Comparison of ENCODE assay signal across 11 cellular contexts in the genomic region with DNA sequence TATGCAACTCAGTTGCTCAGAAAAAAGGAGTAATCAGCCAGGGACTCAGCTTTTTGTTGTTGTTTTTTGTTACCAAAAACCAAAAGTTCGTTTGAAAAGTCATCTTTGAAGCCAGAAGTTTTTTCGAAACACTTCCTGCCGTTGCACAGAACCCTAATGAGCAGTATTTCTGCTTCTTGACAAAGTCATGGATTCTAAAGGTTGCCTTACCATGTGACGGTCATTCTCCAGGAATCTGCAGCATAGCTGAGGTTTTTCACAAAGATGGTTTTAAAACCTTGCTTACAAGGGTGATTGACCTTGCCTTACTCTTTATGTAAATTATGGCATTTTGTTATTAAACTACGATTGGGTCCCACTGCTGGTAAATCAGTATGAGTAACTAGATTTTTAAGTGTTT. TPM values are rescaled to one million over a fixed set of nuclear protein-coding genes. Genes with fewer than 3 reads are reported as not detected.
DNase-seq lines count a peak whose midpoint lies in the region; ATAC-seq, FAIRE-seq and TF ChIP-seq lines count a peak whose summit lies in the region.
"Had no signal": no experiment of that assay in that cellular context is flagged by ENCODE, and none has a peak within 500 bp of the region (broad histone marks: within the 10 kb centered on the region; RNA-seq: fewer than 3 reads in every experiment).

No MANE protein-coding gene starts in this region.

- H3K36me3 Mint-ChIP-seq in HFFc6 (ENCODE audit: low read depth) (peaks cover 27% of the 10 kb centered on the region), astrocyte (ENCODE audit: low read depth, unreplicated experiment) (peaks cover 2% of the 10 kb centered on the region)

- no peaks in the 10 kb centered on the region for H3K27me3 ChIP-seq in astrocyte (ENCODE audit: insufficient read depth, low read length)
- H3K27me3 ChIP-seq in kidney epithelial cell (ENCODE audit: control insufficient read depth, insufficient read depth, low read length) = no peaks in the 10 kb centered on the region
- H3K27me3 ChIP-seq in subcutaneous abdominal adipose tissue (ENCODE audit: control insufficient read depth in 5 of 5, insufficient read depth in 4 of 5, low read length in 5 of 5) = no peaks in the 10 kb centered on the region

- peaks cover 68% of the 10 kb centered on the region for H3K79me2 ChIP-seq in astrocyte (ENCODE audit: insufficient read depth, low read length)

- no peaks in the 10 kb centered on the region for H4K20me1 ChIP-seq in astrocyte (ENCODE audit: insufficient read depth, low read length)

- DNase-seq in HFFc6 (peak; percentile 70), astrocyte (ENCODE audit: low read depth) (peak; percentile 83), kidney epithelial cell (ENCODE audit: low read depth) (peak; percentile 48)
- no peak for DNase-seq in activated T-cell treated with anti-CD3 and anti-CD28 coated beads, Interleukin-2, amount 50 U/mL, for 48 hours
- DNase-seq: activated CD4-positive, alpha-beta T cell treated with anti-CD3 and anti-CD28 coated beads, Interleukin-2, amount 50 U/mL, for 1 hour; cortex of kidney had no signal

- H3K9me3 ChIP-seq in astrocyte (ENCODE audit: insufficient read depth, low read depth, low read length) = no peaks in the 10 kb centered on the region
- H3K9me3 ChIP-seq in subcutaneous abdominal adipose tissue (ENCODE audit: control insufficient read depth in 5 of 5, low read length in 5 of 5) = no peaks in the 10 kb centered on the region

- ATAC-seq in HG02970 (IDR thresholded peaks at IDR 0.05; ENCODE audit: low FRiP score, unreplicated experiment) = no peak
- no peak for ATAC-seq in HG03039 (IDR thresholded peaks at IDR 0.05; ENCODE audit: unreplicated experiment)
- ATAC-seq in GM19463 (IDR thresholded peaks at IDR 0.05; ENCODE audit: unreplicated experiment) = no peak

- peak overlapping the region; percentile 96 for H3K27ac Mint-ChIP-seq in HFFc6
- peak overlapping the region; percentile 97 for H3K27ac Mint-ChIP-seq in astrocyte (ENCODE audit: unreplicated experiment)

- H3K4me2 ChIP-seq in astrocyte (ENCODE audit: low read length) = peak overlapping the region; percentile 93

- peak overlapping the region; percentile 98 for H3K9ac ChIP-seq in astrocyte (ENCODE audit: low read length)
- H3K9ac ChIP-seq in subcutaneous abdominal adipose tissue (ENCODE audit: low read length in 5 of 5) = peak overlapping the region in 4 of 5 donors; percentile 25 to 78 (median 72)

- TF ChIP-seq CTCF in HFFc6 (IDR thresholded peaks at IDR 0.05) (no peak), astrocyte (IDR thresholded peaks at IDR 0.05; ENCODE audit: insufficient read depth, low read depth, low read length) (no peak), kidney epithelial cell (IDR thresholded peaks at IDR 0.05; ENCODE audit: insufficient read depth, low read length, poor library complexity, severe bottlenecking) (no peak)

- FAIRE-seq in astrocyte (lab: Jason Lieb, UNC) = peak; percentile 60

- H3K36me3 ChIP-seq in astrocyte (ENCODE audit: insufficient read depth, low read length) = peaks cover 10% of the 10 kb centered on the region
- H3K36me3 ChIP-seq in kidney epithelial cell (ENCODE audit: control insufficient read depth, insufficient read depth, low read length) = no peaks in the 10 kb centered on the region
- peaks cover 6 to 9% (median 7%) of the 10 kb centered on the region in 5 donors for H3K36me3 ChIP-seq in subcutaneous abdominal adipose tissue (ENCODE audit: control insufficient read depth in 5 of 5, insufficient read depth in 5 of 5, low read length in 5 of 5)

- H3K4me1 ChIP-seq in astrocyte (ENCODE audit: insufficient read depth, low read length) (peaks cover 22% of the 10 kb centered on the region), subcutaneous abdominal adipose tissue (ENCODE audit: control insufficient read depth in 5 of 5, insufficient read depth in 5 of 5, low read length in 5 of 5) (peaks cover 3 to 43% (median 31%) of the 10 kb centered on the region in 5 donors)

- peaks cover 2% of the 10 kb centered on the region; the same call in 1 of the 2 replicates for H3K27me3 Mint-ChIP-seq in HFFc6 (ENCODE audit: insufficient read depth)
- no peaks in the 10 kb centered on the region for H3K27me3 Mint-ChIP-seq in astrocyte (ENCODE audit: low read depth, unreplicated experiment)

- H3K4me3 ChIP-seq in astrocyte (ENCODE audit: insufficient read depth, low read depth, low read length) (peak overlapping the region; percentile 85), kidney epithelial cell (ENCODE audit: low read depth, low read length) (peak overlapping the region; percentile 61), subcutaneous abdominal adipose tissue (ENCODE audit: low read depth in 1 of 5, low read length in 5 of 5) (peak overlapping the region; percentile 77 to 94 (median 85))

- H3K9me3 Mint-ChIP-seq in HFFc6 = no peaks in the 10 kb centered on the region
- H3K9me3 Mint-ChIP-seq in astrocyte (ENCODE audit: unreplicated experiment) = no peaks in the 10 kb centered on the region

- H3K4me3 Mint-ChIP-seq in HFFc6 (peak overlapping the region; percentile 97), astrocyte (ENCODE audit: unreplicated experiment) (peak overlapping the region; percentile 99)

- H2AFZ ChIP-seq in astrocyte (ENCODE audit: low read depth, low read length) = no peak overlapping the region

- peaks cover 61% of the 10 kb centered on the region for H3K4me1 Mint-ChIP-seq in HFFc6 (ENCODE audit: low read depth)
- peaks cover 18% of the 10 kb centered on the region for H3K4me1 Mint-ChIP-seq in astrocyte (ENCODE audit: low read depth, unreplicated experiment)

- H3K27ac ChIP-seq in astrocyte (ENCODE audit: low read depth, low read length) (peak overlapping the region; percentile 95), subcutaneous abdominal adipose tissue (ENCODE audit: low read depth, low read length) (peak overlapping the region; percentile 97)

RNA-seq across cellular contexts. Expression of a gene that starts 2.0 kb away (rescaled TPM):
- total RNA-seq in HFFc6 (2021; fragmentation: NEBNext Ultra II Directional; extraction: Animal tissue kit (Norgen Biotek cat#: 25700)) = 10 to 100 TPM; 71.9 to 87.6 (median 74.3) TPM
- total RNA-seq in astrocyte (75.7 and 77.4 TPM in 2 replicates), kidney epithelial cell (131 and 146 TPM in 2 replicates)

RNA-seq across cellular contexts. Expression of a gene that starts 53.2 kb away (rescaled TPM):
- not detected for total RNA-seq in HFFc6 (2021; fragmentation: NEBNext Ultra II Directional; extraction: Animal tissue kit (Norgen Biotek cat#: 25700))
- total RNA-seq in astrocyte (not detected in 2 replicates), kidney epithelial cell (not detected in 2 replicates)
- total RNA-seq: omental fat pad had no signal

Comparison
In these comparisons a context has a peak if more than half of its experiments do, and no peak if none do; other contexts are left out.
1. DNase-seq: peak in HFFc6 (single experiment), astrocyte (single experiment) and kidney epithelial cell (single experiment); none in activated T-cell treated with anti-CD3 and anti-CD28 coated beads, Interleukin-2, amount 50 U/mL, for 48 hours (0 of 2).
2. Peak in every context shown above with its lines, with median percentiles within 50 percentile points of each other: H3K4me3 ChIP-seq.